1 cellular context compared by ENCODE assay signal in the genomic region with DNA sequence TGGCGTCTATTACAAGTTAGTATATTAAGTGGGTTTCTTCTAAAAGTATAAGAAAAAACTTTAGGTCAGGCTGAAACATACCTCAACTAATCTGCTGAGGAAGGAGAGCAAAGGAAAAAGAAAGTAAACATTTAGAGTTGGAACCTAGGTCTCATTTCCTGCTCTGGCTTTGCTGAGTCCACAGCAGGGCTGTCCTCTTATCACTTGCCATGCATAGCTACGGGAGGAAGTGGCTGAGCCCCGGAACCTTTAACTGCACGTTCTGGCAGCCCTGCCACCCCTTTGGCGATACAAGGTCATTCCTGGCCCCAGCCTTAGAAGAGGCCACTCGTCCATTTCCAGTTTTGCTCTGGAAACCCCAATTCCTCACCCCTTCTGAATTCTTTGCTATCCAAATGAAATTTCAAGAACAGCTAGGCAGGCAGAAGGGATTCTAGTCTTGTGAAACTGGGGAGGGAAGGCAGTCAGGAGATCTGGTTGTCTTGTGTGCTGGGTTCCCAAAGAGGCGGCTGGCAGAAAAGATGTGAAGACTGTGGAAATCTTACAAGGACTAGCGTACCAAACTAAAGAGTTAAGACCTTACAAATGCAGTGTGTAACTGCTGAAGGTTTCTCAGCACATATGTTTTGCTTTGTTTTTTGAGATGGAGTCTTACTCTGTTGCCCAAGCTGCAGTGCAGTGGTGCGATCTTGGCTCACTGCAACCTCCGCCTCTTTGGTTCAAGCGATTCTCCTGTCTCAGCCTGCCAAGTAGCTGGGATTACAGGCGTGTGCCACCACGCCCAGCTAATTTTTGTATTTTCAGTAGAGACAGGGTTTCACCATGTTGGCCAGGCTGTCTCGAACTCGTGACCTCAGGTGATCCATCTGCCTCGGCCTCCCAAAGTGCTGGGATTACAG.
TF ChIP-seq lines count a peak whose summit lies in the region.

No MANE protein-coding gene starts in this region.

TF ChIP-seq in GM23338, 12 proteins besides CTCF, POLR2A, EP300 and RAD21 (continued from another document):
- TF ChIP-seq, protein P1, sequence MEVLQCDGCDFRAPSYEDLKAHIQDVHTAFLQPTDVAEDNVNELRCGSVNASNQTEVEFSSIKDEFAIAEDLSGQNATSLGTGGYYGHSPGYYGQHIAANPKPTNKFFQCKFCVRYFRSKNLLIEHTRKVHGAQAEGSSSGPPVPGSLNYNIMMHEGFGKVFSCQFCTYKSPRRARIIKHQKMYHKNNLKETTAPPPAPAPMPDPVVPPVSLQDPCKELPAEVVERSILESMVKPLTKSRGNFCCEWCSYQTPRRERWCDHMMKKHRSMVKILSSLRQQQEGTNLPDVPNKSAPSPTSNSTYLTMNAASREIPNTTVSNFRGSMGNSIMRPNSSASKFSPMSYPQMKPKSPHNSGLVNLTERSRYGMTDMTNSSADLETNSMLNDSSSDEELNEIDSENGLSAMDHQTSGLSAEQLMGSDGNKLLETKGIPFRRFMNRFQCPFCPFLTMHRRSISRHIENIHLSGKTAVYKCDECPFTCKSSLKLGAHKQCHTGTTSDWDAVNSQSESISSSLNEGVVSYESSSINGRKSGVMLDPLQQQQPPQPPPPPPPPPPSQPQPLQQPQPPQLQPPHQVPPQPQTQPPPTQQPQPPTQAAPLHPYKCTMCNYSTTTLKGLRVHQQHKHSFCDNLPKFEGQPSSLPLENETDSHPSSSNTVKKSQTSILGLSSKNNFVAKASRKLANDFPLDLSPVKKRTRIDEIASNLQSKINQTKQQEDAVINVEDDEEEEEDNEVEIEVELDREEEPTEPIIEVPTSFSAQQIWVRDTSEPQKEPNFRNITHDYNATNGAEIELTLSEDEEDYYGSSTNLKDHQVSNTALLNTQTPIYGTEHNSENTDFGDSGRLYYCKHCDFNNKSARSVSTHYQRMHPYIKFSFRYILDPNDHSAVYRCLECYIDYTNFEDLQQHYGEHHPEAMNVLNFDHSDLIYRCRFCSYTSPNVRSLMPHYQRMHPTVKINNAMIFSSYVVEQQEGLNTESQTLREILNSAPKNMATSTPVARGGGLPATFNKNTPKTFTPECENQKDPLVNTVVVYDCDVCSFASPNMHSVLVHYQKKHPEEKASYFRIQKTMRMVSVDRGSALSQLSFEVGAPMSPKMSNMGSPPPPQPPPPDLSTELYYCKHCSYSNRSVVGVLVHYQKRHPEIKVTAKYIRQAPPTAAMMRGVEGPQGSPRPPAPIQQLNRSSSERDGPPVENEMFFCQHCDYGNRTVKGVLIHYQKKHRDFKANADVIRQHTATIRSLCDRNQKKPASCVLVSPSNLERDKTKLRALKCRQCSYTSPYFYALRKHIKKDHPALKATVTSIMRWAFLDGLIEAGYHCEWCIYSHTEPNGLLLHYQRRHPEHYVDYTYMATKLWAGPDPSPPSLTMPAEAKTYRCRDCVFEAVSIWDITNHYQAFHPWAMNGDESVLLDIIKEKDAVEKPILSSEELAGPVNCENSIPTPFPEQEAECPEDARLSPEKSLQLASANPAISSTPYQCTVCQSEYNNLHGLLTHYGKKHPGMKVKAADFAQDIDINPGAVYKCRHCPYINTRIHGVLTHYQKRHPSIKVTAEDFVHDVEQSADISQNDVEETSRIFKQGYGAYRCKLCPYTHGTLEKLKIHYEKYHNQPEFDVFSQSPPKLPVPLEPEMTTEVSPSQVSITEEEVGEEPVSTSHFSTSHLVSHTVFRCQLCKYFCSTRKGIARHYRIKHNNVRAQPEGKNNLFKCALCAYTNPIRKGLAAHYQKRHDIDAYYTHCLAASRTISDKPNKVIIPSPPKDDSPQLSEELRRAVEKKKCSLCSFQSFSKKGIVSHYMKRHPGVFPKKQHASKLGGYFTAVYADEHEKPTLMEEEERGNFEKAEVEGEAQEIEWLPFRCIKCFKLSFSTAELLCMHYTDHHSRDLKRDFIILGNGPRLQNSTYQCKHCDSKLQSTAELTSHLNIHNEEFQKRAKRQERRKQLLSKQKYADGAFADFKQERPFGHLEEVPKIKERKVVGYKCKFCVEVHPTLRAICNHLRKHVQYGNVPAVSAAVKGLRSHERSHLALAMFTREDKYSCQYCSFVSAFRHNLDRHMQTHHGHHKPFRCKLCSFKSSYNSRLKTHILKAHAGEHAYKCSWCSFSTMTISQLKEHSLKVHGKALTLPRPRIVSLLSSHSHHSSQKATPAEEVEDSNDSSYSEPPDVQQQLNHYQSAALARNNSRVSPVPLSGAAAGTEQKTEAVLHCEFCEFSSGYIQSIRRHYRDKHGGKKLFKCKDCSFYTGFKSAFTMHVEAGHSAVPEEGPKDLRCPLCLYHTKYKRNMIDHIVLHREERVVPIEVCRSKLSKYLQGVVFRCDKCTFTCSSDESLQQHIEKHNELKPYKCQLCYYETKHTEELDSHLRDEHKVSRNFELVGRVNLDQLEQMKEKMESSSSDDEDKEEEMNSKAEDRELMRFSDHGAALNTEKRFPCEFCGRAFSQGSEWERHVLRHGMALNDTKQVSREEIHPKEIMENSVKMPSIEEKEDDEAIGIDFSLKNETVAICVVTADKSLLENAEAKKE (CRISPR knock-in tag; IDR thresholded peaks at IDR 0.05): no peak
